Comparison of ENCODE assay signal across 12 cellular contexts in genomic region chr6:2714359-2714895, GRCh38. TPM values are rescaled to one million over a fixed set of nuclear protein-coding genes. Genes with fewer than 3 reads are reported as not detected.
DNase-seq lines count a peak whose midpoint lies in the region; TF ChIP-seq lines count a peak whose summit lies in the region.
"Had no signal": no experiment of that assay in that cellular context is flagged by ENCODE, and none has a peak within 500 bp of the region (broad histone marks: within the 10 kb centered on the region; RNA-seq: fewer than 3 reads in every experiment).

No MANE protein-coding gene starts in this region.

- DNase-seq in GM03348 (ENCODE audit: low spot score) (peak; percentile 69), RKO (ENCODE audit: low spot score) (peak; percentile 21), esophagus muscularis mucosa (ENCODE audit: extremely low spot score) (no peak), sigmoid colon (no peak), OCI-M1 (lab: John Stamatoyannopoulos, UW) (no peak), NCI-H1092 (lab: John Stamatoyannopoulos, UW) (no peak), OCI-LY7 (ENCODE audit: low spot score) (no peak)
- DNase-seq: central memory CD4-positive, alpha-beta T cell; H7; mucosa of descending colon; NCI-H1048; stomach had no signal

- POLR2A ChIA-PET in OCI-LY7 (lab: Charles Lee): no interaction called here

- CTCF ChIA-PET in OCI-LY7 (lab: Charles Lee; ENCODE audit: unreplicated experiment): no interaction called here

- H3K27ac ChIP-seq in esophagus muscularis mucosa (replicated peaks in 1 of 4) (peak overlapping the region in 3 of 4 donors; percentile 10 to 69 (median 35)), sigmoid colon (peak overlapping the region in 3 of 4 donors; percentile 63 to 73 (median 69)), OCI-LY7 (ENCODE audit: low read depth, low read length, poor library complexity, severe bottlenecking) (no peak overlapping the region)
- H3K27ac ChIP-seq: stomach had no signal

- TF ChIP-seq POLR2A in esophagus muscularis mucosa (IDR thresholded peaks at IDR 0.05; ENCODE audit: low read depth) (no peak), sigmoid colon (IDR thresholded peaks at IDR 0.05) (no peak)

- no peaks in the 10 kb centered on the region for H4K20me1 ChIP-seq in OCI-LY7 (ENCODE audit: insufficient read depth, low read length)

- H3K9me3 ChIP-seq in esophagus muscularis mucosa (peaks cover 0 to 8% (median 4%) of the 10 kb centered on the region in 4 donors), sigmoid colon (peaks cover 0 to 10% (median 0%) of the 10 kb centered on the region in 4 donors), OCI-LY7 (ENCODE audit: low read length) (peaks cover 10% of the 10 kb centered on the region; the same call in 1 of the 2 replicates)

- TF ChIP-seq CTCF in esophagus muscularis mucosa (IDR thresholded peaks at IDR 0.05): no peak
- TF ChIP-seq CTCF in sigmoid colon (IDR thresholded peaks at IDR 0.05): no peak
- no peak for TF ChIP-seq CTCF in OCI-LY7 (conservative IDR thresholded peaks at IDR 0.05; ENCODE audit: low read length)

- H3K4me2 ChIP-seq in OCI-LY7 (ENCODE audit: low read length): no peak overlapping the region

- H3K27me3 ChIP-seq in esophagus muscularis mucosa (no peaks in the 10 kb centered on the region), sigmoid colon (no peaks in the 10 kb centered on the region)
- H3K27me3 ChIP-seq: stomach had no signal

- intact Hi-C loops in esophagus muscularis mucosa (cut with DNase I) (no loop called here), sigmoid colon (cut with DNase I) (no loop called here), OCI-LY7 (cut with micrococcal nuclease; ENCODE audit: unreplicated experiment) (no loop called here)

- WGBS in esophagus muscularis mucosa: 48% methylated on average over 4 of the region's 4 CpGs
- whole genome bisulfite sequencing in sigmoid colon, 2 donors: 78 to 92% methylated on average over 4 of the region's 4 CpGs

- no TSS peak for BruUV-seq in OCI-LY7 (replicated peaks; lab: Mats Ljungman, UMichigan)

- H3K4me3 ChIP-seq in esophagus muscularis mucosa (no peak overlapping the region), sigmoid colon (no peak overlapping the region), OCI-LY7 (ENCODE audit: low read depth, low read length, poor library complexity, severe bottlenecking) (no peak overlapping the region)
- H3K4me3 ChIP-seq: mucosa of descending colon, stomach had no signal

- no peak overlapping the region for H2AFZ ChIP-seq in OCI-LY7 (ENCODE audit: low read length)

- no peaks in the 10 kb centered on the region for H3K36me3 ChIP-seq in esophagus muscularis mucosa
- H3K36me3 ChIP-seq in sigmoid colon: no peaks in the 10 kb centered on the region
- H3K36me3 ChIP-seq in OCI-LY7 (ENCODE audit: insufficient read depth, low read length): no peaks in the 10 kb centered on the region
- H3K36me3 ChIP-seq: stomach had no signal

- no peaks in the 10 kb centered on the region for H3K9me2 ChIP-seq in OCI-LY7 (ENCODE audit: insufficient read depth, low read length)

- H3K79me2 ChIP-seq in OCI-LY7 (ENCODE audit: insufficient read depth, low read depth, low read length): no peaks in the 10 kb centered on the region

- peaks cover 4 to 24% (median 14%) of the 10 kb centered on the region in 4 donors for H3K4me1 ChIP-seq in esophagus muscularis mucosa
- H3K4me1 ChIP-seq in sigmoid colon: peaks cover 0 to 35% (median 25%) of the 10 kb centered on the region in 4 donors
- no peaks in the 10 kb centered on the region for H3K4me1 ChIP-seq in OCI-LY7 (ENCODE audit: insufficient read depth, low read length, poor library complexity, severe bottlenecking)

- no peak for TF ChIP-seq EP300 in esophagus muscularis mucosa (IDR thresholded peaks at IDR 0.05)
- no peak for TF ChIP-seq EP300 in sigmoid colon (IDR thresholded peaks at IDR 0.05)

RNA-seq across cellular contexts. Expression of gene MYLK4, which starts 36.3 kb away (rescaled TPM):
- under 1 TPM; 0.33 to 0.45 (median 0.38) TPM for total RNA-seq in esophagus muscularis mucosa
- total RNA-seq in sigmoid colon: 1 to 10 TPM in 1 of 4 donors, under 1 TPM in 3; 0.28 to 1.1 (median 0.34) TPM
- under 1 TPM in 2 of 3 donors, not detected in 1; under 0.01 to 0.31 TPM for polyA plus RNA-seq in sigmoid colon
- 0.13 and 0.16 TPM in 2 replicates for total RNA-seq in OCI-LY7 (2014; rRNA removed; shearing (Covaris generic))
- total RNA-seq in OCI-LY7 (2022): 0.24 and 0.36 TPM in 2 replicates

RNA-seq across cellular contexts. Expression of gene WRNIP1, which starts 50.8 kb away (rescaled TPM):
- 10 to 100 TPM; 55.2 to 77.2 (median 63.7) TPM for total RNA-seq in esophagus muscularis mucosa
- total RNA-seq in sigmoid colon: 10 to 100 TPM; 41.0 to 56.6 (median 47.9) TPM
- polyA plus RNA-seq in sigmoid colon: 10 to 100 TPM; 42.0 to 49.5 (median 47.3) TPM
- total RNA-seq in OCI-LY7 (2014; rRNA removed; shearing (Covaris generic)): 38.1 and 54.2 TPM in 2 replicates
- total RNA-seq in OCI-LY7 (2022): 40.0 and 43.8 TPM in 2 replicates

Comparison
In these comparisons a context has a peak if more than half of its experiments do, and no peak if none do; other contexts are left out.
1. DNase-seq: peak in GM03348 (single experiment) and RKO (single experiment); none in esophagus muscularis mucosa (single experiment), sigmoid colon (single experiment), OCI-M1 (single experiment), NCI-H1092 (single experiment) and OCI-LY7 (single experiment).